ENCODE assay signal across 8 cellular contexts in genomic region chr7:101321491-101322401, GRCh38. TPM values are rescaled to one million over a fixed set of nuclear protein-coding genes. Genes with fewer than 3 reads are reported as not detected.
A peak's percentile ranks its signal among the peaks of the same experiment; 100 is the strongest.
DNase-seq lines count a peak whose midpoint lies in the region; ATAC-seq and TF ChIP-seq lines count a peak whose summit lies in the region.

IFT22 (minus strand) TSS chr7:101321812; CDS start chr7:101321709, 103 bp downstream.

- peak; percentile 92 for TF ChIP-seq POLR2A in NB4 (IDR thresholded peaks at IDR 0.05; ENCODE audit: extremely low read depth, insufficient read length)
- TF ChIP-seq POLR2A in testis (IDR thresholded peaks at IDR 0.05) = no peak

- H3K36me3 ChIP-seq in SK-N-SH (replicated peaks in 1 of 2; ENCODE audit: control insufficient read depth in 1 of 2, insufficient read depth in 2 of 2, low read length in 1 of 2) = peaks cover 0 to 5% of the 10 kb centered on the region in 2 experiments
- H3K36me3 ChIP-seq in osteoblast (ENCODE audit: insufficient read depth, low read length) = no peaks in the 10 kb centered on the region
- no peaks in the 10 kb centered on the region for H3K36me3 ChIP-seq in testis (ENCODE audit: low read depth, missing control alignments)

- TF ChIP-seq RAD21 in SK-N-SH (IDR thresholded peaks at IDR 0.05; ENCODE audit: low read length) = peak; percentile 72

- H3K9me2 ChIP-seq in SK-N-SH = no peaks in the 10 kb centered on the region

- H3K27ac Mint-ChIP-seq in activated naive CD4-positive, alpha-beta T cell treated with anti-CD3 and anti-CD28 coated beads, Interleukin-2, amount 50 U/mL, for 72 hours = peak within 1 kb of the TSS; percentile 85 to 86

- peak; percentile 81 for DNase-seq in GM04504 (ENCODE audit: low read depth)
- DNase-seq in HFF-Myc (ENCODE audit: extremely low read depth, low read depth) = peak; percentile 59
- peak; percentile 96 for DNase-seq in NB4 (ENCODE audit: low read depth)
- peak; percentile 99 for DNase-seq in SK-N-SH
- DNase-seq in activated naive CD4-positive, alpha-beta T cell treated with anti-CD3 and anti-CD28 coated beads, Interleukin-2, amount 50 U/mL, for 72 hours (ENCODE audit: low spot score in 2 of 2) = peak; percentile 85 to 86
- DNase-seq in glomerular visceral epithelial cell (ENCODE audit: extremely low spot score) = peak; percentile 91
- DNase-seq in osteoblast (ENCODE audit: insufficient read length, low spot score, missing footprints) = peak; percentile 98
- DNase-seq in testis = peak; percentile 97

- POLR2A ChIA-PET in SK-N-SH (lab: Yijun Ruan, JAX) = interaction anchor here (0.6 to 2.0 kb wide), 12 partner anchors 10 to 186 kb away, joined by 3 to 12 read pairs (median 3); partner anchors contain the start of genes CLDN15 and COL26A1

- H3K9me3 Mint-ChIP-seq in activated naive CD4-positive, alpha-beta T cell treated with anti-CD3 and anti-CD28 coated beads, Interleukin-2, amount 50 U/mL, for 72 hours = no peaks in the 10 kb centered on the region

- no peaks in the 10 kb centered on the region for H3K36me3 Mint-ChIP-seq in activated naive CD4-positive, alpha-beta T cell treated with anti-CD3 and anti-CD28 coated beads, Interleukin-2, amount 50 U/mL, for 72 hours

- peak within 1 kb of the TSS; percentile 59 for H3K4me3 ChIP-seq in HFF-Myc (replicated peaks; ENCODE audit: low read depth, low read length)
- H3K4me3 ChIP-seq in NB4 (ENCODE audit: low read depth, low read length) = peak within 1 kb of the TSS; percentile 85
- peak within 1 kb of the TSS; percentile 61 to 78 for H3K4me3 ChIP-seq in SK-N-SH (ENCODE audit: low read depth in 2 of 2, low read length in 1 of 2)
- peak within 1 kb of the TSS; percentile 90 for H3K4me3 ChIP-seq in osteoblast (ENCODE audit: insufficient read depth, low read length)
- peak within 1 kb of the TSS; percentile 57 to 80 for H3K4me3 ChIP-seq in testis

- H3K4me1 ChIP-seq in SK-N-SH (ENCODE audit: control insufficient read depth in 1 of 2, insufficient read depth in 2 of 2, low read depth in 1 of 2, low read length in 1 of 2) (peaks cover 0 to 2% of the 10 kb centered on the region in 2 experiments; a peak in 2 of 4 replicates), osteoblast (ENCODE audit: insufficient read depth, low read length) (peaks cover 11% of the 10 kb centered on the region), testis (peaks cover 9% of the 10 kb centered on the region)

- peaks cover 20% of the 10 kb centered on the region for H3K79me2 ChIP-seq in SK-N-SH (ENCODE audit: insufficient read depth)
- H3K79me2 ChIP-seq in osteoblast (ENCODE audit: insufficient read depth, low read length) = peaks cover 10% of the 10 kb centered on the region

- TF ChIP-seq EP300 in SK-N-SH (IDR thresholded peaks at IDR 0.05; ENCODE audit: borderline replicate concordance in 1 of 2, low read depth in 1 of 2, low read length in 1 of 2) = no peak; a peak in 1 of 4 replicates

- H3F3A ChIP-seq in SK-N-SH (replicated peaks; ENCODE audit: insufficient read depth) = peaks cover 4% of the 10 kb centered on the region

- 3% methylated on average over 37 of the region's 69 CpGs for WGBS in SK-N-SH (ENCODE audit: low lambda C conversion rate)
- WGBS in testis, 2 donors = 0 to 1% methylated on average over 18 to 69 of the region's 69 CpGs

- CTCF ChIA-PET in SK-N-SH (lab: Yijun Ruan, JAX) = interaction anchor here (0.6 to 3.1 kb wide), 27 partner anchors 8 to 915 kb away, joined by 3 to 33 read pairs (median 5); partner anchors contain the start of genes COL26A1 and FIS1

- ATAC-seq in activated naive CD4-positive, alpha-beta T cell treated with anti-CD3 and anti-CD28 coated beads, Interleukin-2, amount 50 U/mL, for 72 hours = peak; percentile 98

- no peaks in the 10 kb centered on the region for H3K27me3 ChIP-seq in SK-N-SH (ENCODE audit: insufficient read depth)
- no peaks in the 10 kb centered on the region for H3K27me3 ChIP-seq in osteoblast (ENCODE audit: insufficient read depth, low read length)
- H3K27me3 ChIP-seq in testis = no peaks in the 10 kb centered on the region

- H2AFZ ChIP-seq in SK-N-SH (ENCODE audit: low read depth) (peak within 1 kb of the TSS; percentile 98), osteoblast (ENCODE audit: low read length) (peak within 1 kb of the TSS; percentile 99)

- peak; percentile 59 for TF ChIP-seq CTCF in HFF-Myc (IDR thresholded peaks at IDR 0.05; ENCODE audit: low read depth, low read length, missing control alignments)
- no peak for TF ChIP-seq CTCF in NB4 (IDR thresholded peaks at IDR 0.05; ENCODE audit: low read depth, low read length)
- peak; percentile 57 for TF ChIP-seq CTCF in SK-N-SH (IDR thresholded peaks at IDR 0.05)
- TF ChIP-seq CTCF in osteoblast (IDR thresholded peaks at IDR 0.05; ENCODE audit: extremely low read depth, low read depth, low read length) = peak; percentile 38
- TF ChIP-seq CTCF in testis (IDR thresholded peaks at IDR 0.05) = peak in 1 of 3 experiments; percentile 25

- H3K4me2 ChIP-seq in SK-N-SH (peak within 1 kb of the TSS; percentile 88), osteoblast (ENCODE audit: insufficient read depth, low read length) (peak within 1 kb of the TSS; percentile 96)

- intact Hi-C loops in testis (cut with DNase I; ENCODE audit: low total_unique reads) = no loop called here

- H3K9me3 ChIP-seq in SK-N-SH = no peaks in the 10 kb centered on the region
- H3K9me3 ChIP-seq in osteoblast (ENCODE audit: low read depth, low read length) = no peaks in the 10 kb centered on the region
- no peaks in the 10 kb centered on the region for H3K9me3 ChIP-seq in testis

- H3K27ac ChIP-seq in SK-N-SH (ENCODE audit: low read depth in 2 of 2, low read length in 1 of 2) = peak within 1 kb of the TSS; percentile 59 to 81
- H3K27ac ChIP-seq in osteoblast (ENCODE audit: low read depth, low read length) = peak within 1 kb of the TSS; percentile 77
- H3K27ac ChIP-seq in testis = peak within 1 kb of the TSS; percentile 73 to 77

- no peaks in the 10 kb centered on the region for H4K20me1 ChIP-seq in SK-N-SH (ENCODE audit: insufficient read depth)
- no peaks in the 10 kb centered on the region for H4K20me1 ChIP-seq in osteoblast (ENCODE audit: insufficient read depth, low read length)

- peak within 1 kb of the TSS; percentile 82 for H3K9ac ChIP-seq in SK-N-SH

TF ChIP-seq in SK-N-SH, 30 proteins besides CTCF, POLR2A, EP300 and RAD21 (continues in another document):
- TF ChIP-seq TEAD4 (IDR thresholded peaks at IDR 0.05; ENCODE audit: borderline replicate concordance, insufficient read depth) (no peak), MXI1 (IDR thresholded peaks at IDR 0.05; ENCODE audit: low read depth, low read length) (peak; percentile 75), ELF1 (IDR thresholded peaks at IDR 0.05) (peak; percentile 64), GATA2 (CRISPR knock-in tag; IDR thresholded peaks at IDR 0.05) (no peak), RFX5 (IDR thresholded peaks at IDR 0.05; ENCODE audit: low read length) (no peak), SIN3A (IDR thresholded peaks at IDR 0.05; ENCODE audit: borderline replicate concordance, low read depth, low read length) (peak; percentile 81; the same call in 1 of the 2 replicates), EZH2phosphoT487 (IDR thresholded peaks at IDR 0.05; ENCODE audit: borderline replicate concordance, low read depth) (no peak), RCOR1 (IDR thresholded peaks at IDR 0.05; ENCODE audit: low read length) (no peak), FOXM1 (IDR thresholded peaks at IDR 0.05; ENCODE audit: low read depth) (no peak), USF1 (IDR thresholded peaks at IDR 0.05; ENCODE audit: borderline replicate concordance, low read depth) (no peak), CHD2 (IDR thresholded peaks at IDR 0.05; ENCODE audit: low read length, partially characterized antibody) (no peak), TAF1 (IDR thresholded peaks at IDR 0.05; ENCODE audit: borderline replicate concordance, low read depth, low read length) (peak; percentile 86), SMC3 (IDR thresholded peaks at IDR 0.05; ENCODE audit: low read depth, low read length) (peak; percentile 61), JUND (IDR thresholded peaks at IDR 0.05) (no peak), USF2 (IDR thresholded peaks at IDR 0.05; ENCODE audit: borderline replicate concordance, low read depth, low read length) (no peak)
- TF ChIP-seq, protein P1, sequence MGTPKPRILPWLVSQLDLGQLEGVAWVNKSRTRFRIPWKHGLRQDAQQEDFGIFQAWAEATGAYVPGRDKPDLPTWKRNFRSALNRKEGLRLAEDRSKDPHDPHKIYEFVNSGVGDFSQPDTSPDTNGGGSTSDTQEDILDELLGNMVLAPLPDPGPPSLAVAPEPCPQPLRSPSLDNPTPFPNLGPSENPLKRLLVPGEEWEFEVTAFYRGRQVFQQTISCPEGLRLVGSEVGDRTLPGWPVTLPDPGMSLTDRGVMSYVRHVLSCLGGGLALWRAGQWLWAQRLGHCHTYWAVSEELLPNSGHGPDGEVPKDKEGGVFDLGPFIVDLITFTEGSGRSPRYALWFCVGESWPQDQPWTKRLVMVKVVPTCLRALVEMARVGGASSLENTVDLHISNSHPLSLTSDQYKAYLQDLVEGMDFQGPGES (IDR thresholded peaks at IDR 0.05; ENCODE audit: low read depth, low read length) = no peak
- TF ChIP-seq, protein P2, sequence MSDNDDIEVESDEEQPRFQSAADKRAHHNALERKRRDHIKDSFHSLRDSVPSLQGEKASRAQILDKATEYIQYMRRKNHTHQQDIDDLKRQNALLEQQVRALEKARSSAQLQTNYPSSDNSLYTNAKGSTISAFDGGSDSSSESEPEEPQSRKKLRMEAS (IDR thresholded peaks at IDR 0.05; ENCODE audit: low read depth) = peak; percentile 70

RNA-seq across cellular contexts. Expression of gene IFT22, which starts in this region (rescaled TPM):
- polyA plus RNA-seq in SK-N-SH (2012; rRNA removed) (62.4 and 66.7 TPM in 2 replicates), testis (ENCODE audit: insufficient read depth, low read depth, low replicate concordance) (270 TPM)
- polyA plus RNA-seq in SK-N-SH (2012; cell fraction: cytosol; rRNA removed) = 66.4 and 68.9 TPM in 2 replicates
- polyA plus RNA-seq in SK-N-SH (2012; cell fraction: nucleus; rRNA removed) = 23.6 and 23.8 TPM in 2 replicates
- total RNA-seq in activated naive CD4-positive, alpha-beta T cell treated with anti-CD3 and anti-CD28 coated beads, Interleukin-2, amount 50 U/mL, for 72 hours = 1 to 10 TPM; 2.9 to 6.2 TPM
- total RNA-seq in osteoblast (32.7 and 35.8 TPM in 2 replicates), testis (10 to 100 TPM; 47.4 to 94.6 TPM)

Comparison
In these comparisons a context has a peak if more than half of its experiments do, and no peak if none do; other contexts are left out.
1. Peak in every context shown above with its lines: DNase-seq, ATAC-seq, H3K4me3 ChIP-seq and H3K27ac ChIP-seq.